In the genomic region with DNA sequence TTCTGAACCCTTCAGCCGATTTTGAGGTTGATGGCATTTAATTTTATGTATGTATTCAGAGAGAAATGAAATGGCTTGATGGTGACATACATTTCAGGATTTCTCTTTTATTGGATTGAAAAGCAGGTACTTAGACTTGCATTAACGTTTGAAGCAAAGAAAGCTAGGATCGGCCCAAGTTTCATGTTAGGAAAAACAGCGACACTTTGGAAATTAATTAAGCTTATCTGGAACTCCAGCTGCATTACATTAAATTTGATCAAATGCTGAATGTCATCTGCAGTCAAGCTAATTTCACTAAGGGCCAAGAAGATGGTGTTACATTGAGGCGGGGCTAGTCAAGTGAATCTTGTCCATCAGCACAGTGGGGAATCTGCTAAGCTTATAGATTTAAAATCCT, we compare ENCODE assay signal across 38 cellular contexts.
"Had no signal": no experiment of that assay in that cellular context is flagged by ENCODE, and none has a peak within 500 bp of the region (broad histone marks: within the 10 kb centered on the region; RNA-seq: fewer than 3 reads in every experiment).

No MANE protein-coding gene starts in this region.

- H3K4me1 Mint-ChIP-seq: activated naive CD4-positive, alpha-beta T cell treated with anti-CD3 and anti-CD28 coated beads, Interleukin-2, amount 10 ng/mL, durations not matched to agents 7 days and 5 days; activated naive CD4-positive, alpha-beta T cell treated with anti-CD3 and anti-CD28 coated beads, Interleukin-2, amount 50 U/mL, for 24 hours; activated naive CD8-positive, alpha-beta T cell treated with anti-CD3 and anti-CD28 coated beads for 36 hours; activated naive CD8-positive, alpha-beta T cell treated with anti-CD3 and anti-CD28 coated beads, Interleukin-2, amount 10 ng/mL, durations not matched to agents 7 days and 5 days; activated naive CD8-positive, alpha-beta T cell treated with anti-CD3 and anti-CD28 coated beads, Interleukin-2, amount 50 U/mL, for 24 hours; activated T-helper 17 cell treated with anti-CD3 and anti-CD28 coated beads, Interleukin-2, amount 50 U/mL, for 72 hours; central memory CD8-positive, alpha-beta T cell had no signal

- H3K4me1 ChIP-seq: adrenal gland, ascending aorta, body of pancreas, breast epithelium had no signal

- H3K36me3 Mint-ChIP-seq: activated naive CD4-positive, alpha-beta T cell treated with anti-CD3 and anti-CD28 coated beads, Interleukin-2, amount 10 ng/mL, durations not matched to agents 7 days and 5 days; activated naive CD4-positive, alpha-beta T cell treated with anti-CD3 and anti-CD28 coated beads, Interleukin-2, amount 50 U/mL, for 24 hours; activated naive CD4-positive, alpha-beta T cell treated with anti-CD3 and anti-CD28 coated beads, Interleukin-2, amount 50 U/mL, for 72 hours; activated naive CD8-positive, alpha-beta T cell; activated naive CD8-positive, alpha-beta T cell treated with anti-CD3 and anti-CD28 coated beads for 36 hours; activated naive CD8-positive, alpha-beta T cell treated with anti-CD3 and anti-CD28 coated beads, Interleukin-2, amount 10 ng/mL, durations not matched to agents 7 days and 5 days; brain had no signal

- H3K4me3 ChIP-seq: adrenal gland, ascending aorta, body of pancreas, breast epithelium, cardiac muscle cell had no signal

- DNase-seq: activated effector memory CD4-positive, alpha-beta T cell treated with anti-CD3 and anti-CD28 coated beads, Interleukin-2, amount 50 U/mL, for 16 hours; activated effector memory CD4-positive, alpha-beta T cell treated with Interleukin-2 at 50 U/mL for 16 hours; activated gamma-delta T cell; activated gamma-delta T cell treated with Interleukin-2 at 50 U/mL for 16 hours; activated naive CD4-positive, alpha-beta T cell; activated naive CD4-positive, alpha-beta T cell treated with anti-CD3 and anti-CD28 coated beads for 36 hours; activated naive CD4-positive, alpha-beta T cell treated with anti-CD3 and anti-CD28 coated beads, Interleukin-2, amount 10 ng/mL, durations not matched to agents 7 days and 5 days; activated naive CD4-positive, alpha-beta T cell treated with anti-CD3 and anti-CD28 coated beads, Interleukin-2, amount 50 U/mL, for 16 hours; activated naive CD4-positive, alpha-beta T cell treated with Interleukin-2 at 50 U/mL for 16 hours; activated naive CD8-positive, alpha-beta T cell treated with anti-CD3 and anti-CD28 coated beads for 36 hours; activated naive CD8-positive, alpha-beta T cell treated with anti-CD3 and anti-CD28 coated beads, Interleukin-2, amount 10 ng/mL, durations not matched to agents 7 days and 5 days; activated naive CD8-positive, alpha-beta T cell treated with anti-CD3 and anti-CD28 coated beads, Interleukin-2, amount 50 U/mL, for 24 hours; activated T-cell treated with anti-CD3 and anti-CD28 coated beads, Interleukin-2, amount 50 U/mL, for 1 hour; activated T-cell treated with anti-CD3 and anti-CD28 coated beads, Interleukin-2, amount 50 U/mL, for 24 hours; activated T-cell treated with anti-CD3 and anti-CD28 coated beads, Interleukin-2, amount 50 U/mL, for 4 hours; activated T-cell treated with anti-CD3 and anti-CD28 coated beads, Interleukin-2, amount 50 U/mL, for 48 hours; activated T-cell treated with anti-CD3 and anti-CD28 coated beads, Interleukin-2, amount 50 U/mL, for 72 hours; adrenal gland; amniotic stem cell; amygdala; anterior cingulate cortex; aorta; body of pancreas; brain microvascular endothelial cell; caudate nucleus; central memory CD4-positive, alpha-beta T cell; cerebellar nuclear complex had no signal

- H3K27me3 Mint-ChIP-seq: brain had no signal

- H3K27ac Mint-ChIP-seq: activated naive CD4-positive, alpha-beta T cell treated with anti-CD3 and anti-CD28 coated beads for 36 hours; activated naive CD4-positive, alpha-beta T cell treated with anti-CD3 and anti-CD28 coated beads, Interleukin-2, amount 10 ng/mL, durations not matched to agents 7 days and 5 days; activated naive CD4-positive, alpha-beta T cell treated with anti-CD3 and anti-CD28 coated beads, Interleukin-2, amount 50 U/mL, for 24 hours; activated naive CD4-positive, alpha-beta T cell treated with anti-CD3 and anti-CD28 coated beads, Interleukin-2, amount 50 U/mL, for 72 hours; activated naive CD8-positive, alpha-beta T cell; activated naive CD8-positive, alpha-beta T cell treated with anti-CD3 and anti-CD28 coated beads for 36 hours; activated naive CD8-positive, alpha-beta T cell treated with anti-CD3 and anti-CD28 coated beads, Interleukin-2, amount 10 ng/mL, durations not matched to agents 7 days and 5 days; activated naive CD8-positive, alpha-beta T cell treated with anti-CD3 and anti-CD28 coated beads, Interleukin-2, amount 50 U/mL, for 24 hours; activated T-cell treated with anti-CD3 and anti-CD28 coated beads, Interleukin-2, amount 50 U/mL, for 24 hours; activated T-cell treated with anti-CD3 and anti-CD28 coated beads, Interleukin-2, amount 50 U/mL, for 72 hours; activated T-helper 1 cell treated with anti-CD3 and anti-CD28 coated beads, Interleukin-12 subunit alpha, Interleukin-12 subunit beta, Interleukin-2, Interleukin-4 antibody, amounts not matched to agents 30 ng/mL and 10 ng/mL and 1 ng/mL, durations not matched to agents 14 hours and 24 hours and 36 hours; activated T-helper 17 cell treated with anti-CD3 and anti-CD28 coated beads, Interleukin-2, amount 50 U/mL, for 72 hours; activated T-helper 2 cell treated with anti-CD3 and anti-CD28 coated beads, Interferon-gamma antibody, Interleukin-2, Interleukin-4, amounts not matched to agents 10 μg/mL and 5 μg/mL and 100 μg/mL, durations not matched to agents 14 hours and 24 hours and 36 hours; brain had no signal

- H3K4me3 Mint-ChIP-seq: activated naive CD4-positive, alpha-beta T cell treated with anti-CD3 and anti-CD28 coated beads for 36 hours; activated naive CD4-positive, alpha-beta T cell treated with anti-CD3 and anti-CD28 coated beads, Interleukin-2, amount 10 ng/mL, durations not matched to agents 7 days and 5 days; activated naive CD4-positive, alpha-beta T cell treated with anti-CD3 and anti-CD28 coated beads, Interleukin-2, amount 50 U/mL, for 24 hours; activated naive CD8-positive, alpha-beta T cell; activated naive CD8-positive, alpha-beta T cell treated with anti-CD3 and anti-CD28 coated beads for 36 hours; activated naive CD8-positive, alpha-beta T cell treated with anti-CD3 and anti-CD28 coated beads, Interleukin-2, amount 10 ng/mL, durations not matched to agents 7 days and 5 days; activated naive CD8-positive, alpha-beta T cell treated with anti-CD3 and anti-CD28 coated beads, Interleukin-2, amount 50 U/mL, for 24 hours; activated T-cell treated with anti-CD3 and anti-CD28 coated beads, Interleukin-2, amount 50 U/mL, for 24 hours; activated T-cell treated with anti-CD3 and anti-CD28 coated beads, Interleukin-2, amount 50 U/mL, for 4 hours; activated T-cell treated with anti-CD3 and anti-CD28 coated beads, Interleukin-2, amount 50 U/mL, for 72 hours; activated T-helper 1 cell treated with anti-CD3 and anti-CD28 coated beads, Interleukin-12 subunit alpha, Interleukin-12 subunit beta, Interleukin-2, Interleukin-4 antibody, amounts not matched to agents 30 ng/mL and 10 ng/mL and 1 ng/mL, durations not matched to agents 14 hours and 24 hours and 36 hours; activated T-helper 17 cell treated with anti-CD3 and anti-CD28 coated beads, Interleukin-2, amount 50 U/mL, for 72 hours; brain; central memory CD8-positive, alpha-beta T cell had no signal

- H3K27ac ChIP-seq: adrenal gland, ascending aorta, body of pancreas, brain microvascular endothelial cell, breast epithelium, cardiac muscle cell had no signal

- H3K9me3 ChIP-seq: adrenal gland, ascending aorta, body of pancreas, breast epithelium had no signal

- H3K27me3 ChIP-seq: adrenal gland, ascending aorta, body of pancreas, brain microvascular endothelial cell, breast epithelium, cardiac muscle cell had no signal

- H3K36me3 ChIP-seq: adrenal gland, ascending aorta, brain microvascular endothelial cell, breast epithelium, cardiac muscle cell had no signal

- H3K9me3 Mint-ChIP-seq: activated naive CD4-positive, alpha-beta T cell treated with anti-CD3 and anti-CD28 coated beads for 36 hours; activated naive CD4-positive, alpha-beta T cell treated with anti-CD3 and anti-CD28 coated beads, Interleukin-2, amount 10 ng/mL, durations not matched to agents 7 days and 5 days; activated naive CD4-positive, alpha-beta T cell treated with anti-CD3 and anti-CD28 coated beads, Interleukin-2, amount 50 U/mL, for 24 hours; activated naive CD4-positive, alpha-beta T cell treated with anti-CD3 and anti-CD28 coated beads, Interleukin-2, amount 50 U/mL, for 72 hours; activated naive CD8-positive, alpha-beta T cell treated with anti-CD3 and anti-CD28 coated beads for 36 hours; activated naive CD8-positive, alpha-beta T cell treated with anti-CD3 and anti-CD28 coated beads, Interleukin-2, amount 10 ng/mL, durations not matched to agents 7 days and 5 days; activated naive CD8-positive, alpha-beta T cell treated with anti-CD3 and anti-CD28 coated beads, Interleukin-2, amount 50 U/mL, for 24 hours; activated T-cell treated with anti-CD3 and anti-CD28 coated beads, Interleukin-2, amount 50 U/mL, for 24 hours; activated T-cell treated with anti-CD3 and anti-CD28 coated beads, Interleukin-2, amount 50 U/mL, for 4 hours; activated T-cell treated with anti-CD3 and anti-CD28 coated beads, Interleukin-2, amount 50 U/mL, for 72 hours; activated T-helper 1 cell treated with anti-CD3 and anti-CD28 coated beads, Interleukin-12 subunit alpha, Interleukin-12 subunit beta, Interleukin-2, Interleukin-4 antibody, amounts not matched to agents 30 ng/mL and 10 ng/mL and 1 ng/mL, durations not matched to agents 14 hours and 24 hours and 36 hours; activated T-helper 17 cell treated with anti-CD3 and anti-CD28 coated beads, Interleukin-2, amount 50 U/mL, for 72 hours; activated T-helper 2 cell treated with anti-CD3 and anti-CD28 coated beads, Interferon-gamma antibody, Interleukin-2, Interleukin-4, amounts not matched to agents 10 μg/mL and 5 μg/mL and 100 μg/mL, durations not matched to agents 14 hours and 24 hours and 36 hours; central memory CD8-positive, alpha-beta T cell had no signal
